In the genomic region with DNA sequence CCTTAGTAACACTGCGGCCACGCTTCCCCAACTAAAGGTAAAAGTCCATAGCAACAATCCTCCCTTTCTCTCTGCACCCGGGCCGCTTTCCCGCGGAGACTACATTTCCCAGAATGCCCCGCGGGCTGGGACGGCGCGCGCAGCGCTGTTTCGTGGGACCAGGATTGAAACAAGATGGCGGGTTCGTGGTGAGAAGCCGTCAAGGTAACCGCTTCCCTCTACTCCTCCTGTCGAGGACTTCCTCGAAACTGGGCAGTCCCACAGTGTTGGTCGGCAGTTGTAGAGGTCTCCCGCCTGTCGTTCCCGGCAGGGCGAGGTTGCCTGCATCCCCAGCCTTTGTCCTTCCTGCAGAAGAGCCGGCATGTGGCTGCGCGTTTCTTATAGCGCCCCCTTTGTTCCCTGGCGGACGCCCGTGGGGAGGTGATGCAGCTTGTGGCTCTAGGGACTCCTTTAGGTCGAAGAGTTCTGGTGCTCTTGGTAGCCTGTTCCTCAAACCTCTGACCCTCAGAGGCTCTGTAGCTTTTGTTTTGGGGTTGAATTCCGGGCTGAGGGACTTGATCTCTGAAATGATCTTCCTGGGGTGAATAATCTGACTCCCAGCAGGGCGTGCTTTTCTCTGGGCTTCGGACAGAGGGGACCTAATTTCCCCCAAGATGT, we compare ENCODE assay signal across 1 cellular context.
TF ChIP-seq lines count a peak whose summit lies in the region.

Gene MRPL42 (plus strand): TSS at position 164 of the 657 bp plus-strand sequence. CDS start 1,772 bp downstream, outside the sequence.

TF ChIP-seq in HepG2, 621 proteins besides CTCF, POLR2A, EP300 and RAD21 (continued from another document and continues in another):
- TF ChIP-seq, protein P1, sequence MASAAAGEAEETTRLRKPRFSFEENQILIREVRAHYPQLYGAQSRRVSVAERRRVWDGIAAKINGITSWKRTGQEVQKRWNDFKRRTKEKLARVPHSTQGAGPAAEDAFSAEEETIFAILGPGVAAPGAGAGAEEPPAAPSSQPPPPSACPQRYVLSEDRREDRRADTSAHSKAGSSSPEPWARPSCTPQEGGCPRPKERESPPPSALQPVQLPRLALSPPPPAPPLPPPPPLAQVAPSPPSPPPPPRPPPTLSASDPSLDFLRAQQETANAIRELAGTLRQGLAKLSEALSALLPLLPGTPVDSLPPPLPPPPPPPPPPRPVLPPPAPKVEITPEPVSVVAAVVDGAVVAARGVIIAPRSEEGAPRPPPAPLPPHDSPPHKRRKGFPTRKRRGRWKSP (CRISPR knock-in tag; IDR thresholded peaks at IDR 0.05), result 0 out of 2 replicates have a peak, but pooled peaks have one; percentile 61
- TF ChIP-seq, protein P2, sequence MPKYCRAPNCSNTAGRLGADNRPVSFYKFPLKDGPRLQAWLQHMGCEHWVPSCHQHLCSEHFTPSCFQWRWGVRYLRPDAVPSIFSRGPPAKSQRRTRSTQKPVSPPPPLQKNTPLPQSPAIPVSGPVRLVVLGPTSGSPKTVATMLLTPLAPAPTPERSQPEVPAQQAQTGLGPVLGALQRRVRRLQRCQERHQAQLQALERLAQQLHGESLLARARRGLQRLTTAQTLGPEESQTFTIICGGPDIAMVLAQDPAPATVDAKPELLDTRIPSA (CRISPR knock-in tag; IDR thresholded peaks at IDR 0.05; ENCODE audit: borderline replicate concordance), result peak; percentile 57; the same call in 1 of the 2 replicates
- TF ChIP-seq SYNCRIP (IDR thresholded peaks at IDR 0.05; ENCODE audit: insufficient read depth, low read depth, low read length) (no peak), ZBTB40 (IDR thresholded peaks at IDR 0.05) (no peak), ZBTB40 (CRISPR knock-in tag; IDR thresholded peaks at IDR 0.05) (peak; percentile 81), SUZ12 (IDR thresholded peaks at IDR 0.05; ENCODE audit: low read depth, low read length) (peak; percentile 78), FOXK2 (IDR thresholded peaks at IDR 0.05) (0 out of 2 replicates have a peak, but pooled peaks have one; percentile 22), CREB1 (IDR thresholded peaks at IDR 0.05) (no peak), CREB1 (CRISPR knock-in tag; IDR thresholded peaks at IDR 0.05) (peak; percentile 67), TCF7 (IDR thresholded peaks at IDR 0.05; ENCODE audit: low read depth) (no peak), FOXO1 (CRISPR knock-in tag; IDR thresholded peaks at IDR 0.05) (peak; percentile 52; the same call in 1 of the 2 replicates), ATF1 (CRISPR knock-in tag; IDR thresholded peaks at IDR 0.05) (peak; percentile 68), FOXJ3 (CRISPR knock-in tag; IDR thresholded peaks at IDR 0.05; ENCODE audit: borderline replicate concordance) (peak; percentile 56; the same call in 1 of the 2 replicates), FOXA3 (CRISPR knock-in tag; IDR thresholded peaks at IDR 0.05) (peak; percentile 34; the same call in 1 of the 2 replicates), BORCS8-MEF2B (CRISPR knock-in tag; IDR thresholded peaks at IDR 0.05) (peak; percentile 87), REL (CRISPR knock-in tag; conservative IDR thresholded peaks at IDR 0.05) (no peak), NFKB2 (CRISPR knock-in tag; IDR thresholded peaks at IDR 0.05; ENCODE audit: borderline replicate concordance) (peak; percentile 69; the same call in 1 of the 2 replicates), HDAC2 (CRISPR knock-in tag; IDR thresholded peaks at IDR 0.05) (peak; percentile 55), ZNF263 (CRISPR knock-in tag; IDR thresholded peaks at IDR 0.05) (peak; percentile 67), ZNF557 (CRISPR knock-in tag; IDR thresholded peaks at IDR 0.05) (no peak), ZMYM3 (CRISPR knock-in tag; IDR thresholded peaks at IDR 0.05) (peak; percentile 72; the same call in 1 of the 2 replicates)
- TF ChIP-seq, protein P3, sequence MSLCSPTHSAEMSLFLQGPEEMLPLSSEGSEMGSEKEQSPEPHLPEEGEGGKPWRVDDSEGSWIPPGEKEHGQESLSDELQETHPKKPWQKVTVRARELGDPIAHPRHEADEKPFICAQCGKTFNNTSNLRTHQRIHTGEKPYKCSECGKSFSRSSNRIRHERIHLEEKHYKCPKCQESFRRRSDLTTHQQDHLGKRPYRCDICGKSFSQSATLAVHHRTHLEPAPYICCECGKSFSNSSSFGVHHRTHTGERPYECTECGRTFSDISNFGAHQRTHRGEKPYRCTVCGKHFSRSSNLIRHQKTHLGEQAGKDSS (CRISPR knock-in tag; IDR thresholded peaks at IDR 0.05; ENCODE audit: borderline replicate concordance, low read depth), result peak; percentile 84; the same call in 1 of the 2 replicates
- TF ChIP-seq, protein P4, sequence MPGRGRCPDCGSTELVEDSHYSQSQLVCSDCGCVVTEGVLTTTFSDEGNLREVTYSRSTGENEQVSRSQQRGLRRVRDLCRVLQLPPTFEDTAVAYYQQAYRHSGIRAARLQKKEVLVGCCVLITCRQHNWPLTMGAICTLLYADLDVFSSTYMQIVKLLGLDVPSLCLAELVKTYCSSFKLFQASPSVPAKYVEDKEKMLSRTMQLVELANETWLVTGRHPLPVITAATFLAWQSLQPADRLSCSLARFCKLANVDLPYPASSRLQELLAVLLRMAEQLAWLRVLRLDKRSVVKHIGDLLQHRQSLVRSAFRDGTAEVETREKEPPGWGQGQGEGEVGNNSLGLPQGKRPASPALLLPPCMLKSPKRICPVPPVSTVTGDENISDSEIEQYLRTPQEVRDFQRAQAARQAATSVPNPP (CRISPR knock-in tag; IDR thresholded peaks at IDR 0.05), result no peak
- TF ChIP-seq, protein P5, sequence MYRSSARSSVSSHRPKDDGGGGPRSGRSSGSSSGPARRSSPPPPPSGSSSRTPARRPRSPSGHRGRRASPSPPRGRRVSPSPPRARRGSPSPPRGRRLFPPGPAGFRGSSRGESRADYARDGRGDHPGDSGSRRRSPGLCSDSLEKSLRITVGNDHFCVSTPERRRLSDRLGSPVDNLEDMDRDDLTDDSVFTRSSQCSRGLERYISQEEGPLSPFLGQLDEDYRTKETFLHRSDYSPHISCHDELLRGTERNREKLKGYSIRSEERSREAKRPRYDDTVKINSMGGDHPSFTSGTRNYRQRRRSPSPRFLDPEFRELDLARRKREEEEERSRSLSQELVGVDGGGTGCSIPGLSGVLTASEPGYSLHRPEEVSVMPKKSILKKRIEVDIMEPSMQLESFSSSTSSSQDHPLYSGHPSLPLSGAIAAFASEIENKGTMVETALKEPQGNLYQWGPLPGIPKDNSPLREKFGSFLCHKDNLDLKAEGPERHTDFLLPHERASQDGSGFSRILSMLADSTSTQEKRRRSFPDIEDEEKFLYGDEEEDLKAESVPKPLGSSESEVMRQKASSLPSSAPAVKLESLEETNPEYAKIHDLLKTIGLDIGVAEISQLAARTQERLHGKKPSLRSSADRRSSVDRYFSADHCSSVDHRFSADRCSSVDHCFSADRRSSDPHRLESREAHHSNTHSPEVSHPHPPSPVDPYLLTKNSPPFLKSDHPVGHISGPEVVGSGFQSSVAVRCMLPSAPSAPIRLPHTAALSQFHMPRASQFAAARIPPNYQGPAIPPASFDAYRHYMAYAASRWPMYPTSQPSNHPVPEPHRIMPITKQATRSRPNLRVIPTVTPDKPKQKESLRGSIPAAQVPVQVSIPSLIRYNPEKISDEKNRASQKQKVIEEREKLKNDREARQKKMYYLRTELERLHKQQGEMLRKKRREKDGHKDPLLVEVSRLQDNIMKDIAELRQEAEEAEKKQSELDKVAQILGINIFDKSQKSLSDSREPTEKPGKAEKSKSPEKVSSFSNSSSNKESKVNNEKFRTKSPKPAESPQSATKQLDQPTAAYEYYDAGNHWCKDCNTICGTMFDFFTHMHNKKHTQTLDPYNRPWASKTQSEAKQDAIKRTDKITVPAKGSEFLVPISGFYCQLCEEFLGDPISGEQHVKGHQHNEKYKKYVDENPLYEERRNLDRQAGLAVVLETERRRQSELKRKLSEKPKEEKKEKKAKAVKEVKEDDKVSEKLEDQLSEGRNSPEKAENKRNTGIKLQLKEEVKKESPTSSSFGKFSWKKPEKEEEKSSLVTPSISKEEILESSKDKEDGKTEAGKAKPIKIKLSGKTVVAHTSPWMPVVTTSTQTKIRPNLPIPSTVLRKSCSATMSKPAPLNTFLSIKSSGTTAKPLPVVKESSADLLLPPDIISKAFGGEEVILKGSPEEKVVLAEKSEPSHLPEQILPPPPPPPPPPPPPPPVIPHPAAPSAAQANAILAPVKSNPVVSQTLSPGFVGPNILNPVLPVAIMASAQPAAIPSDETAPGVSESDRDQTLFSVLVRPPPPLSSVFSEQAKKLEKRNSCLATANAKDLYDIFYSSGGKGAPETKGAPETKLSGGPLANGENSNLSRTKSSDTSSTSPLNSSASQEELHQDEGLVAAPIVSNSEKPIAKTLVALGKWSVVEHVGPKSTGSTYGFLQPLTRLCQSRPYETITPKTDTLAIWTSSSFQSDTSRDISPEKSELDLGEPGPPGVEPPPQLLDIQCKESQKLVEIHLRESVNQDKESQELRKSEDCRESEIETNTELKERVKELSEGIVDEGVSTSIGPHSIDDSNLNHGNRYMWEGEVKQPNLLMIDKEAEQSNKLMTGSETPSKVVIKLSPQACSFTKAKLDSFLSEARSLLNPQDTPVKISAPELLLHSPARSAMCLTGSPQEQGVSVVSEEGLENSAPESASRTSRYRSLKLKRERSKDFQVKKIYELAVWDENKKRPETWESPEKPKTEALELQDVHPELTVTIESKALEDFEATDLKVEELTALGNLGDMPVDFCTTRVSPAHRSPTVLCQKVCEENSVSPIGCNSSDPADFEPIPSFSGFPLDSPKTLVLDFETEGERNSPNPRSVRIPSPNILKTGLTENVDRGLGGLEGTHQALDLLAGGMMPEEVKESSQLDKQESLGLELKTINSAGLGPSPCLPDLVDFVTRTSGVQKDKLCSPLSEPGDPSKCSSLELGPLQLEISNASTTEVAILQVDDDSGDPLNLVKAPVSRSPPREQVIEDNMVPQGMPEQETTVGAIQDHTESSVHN (CRISPR knock-in tag; IDR thresholded peaks at IDR 0.05), result 0 out of 2 replicates have a peak, but pooled peaks have one; percentile 19
- TF ChIP-seq, protein P6, sequence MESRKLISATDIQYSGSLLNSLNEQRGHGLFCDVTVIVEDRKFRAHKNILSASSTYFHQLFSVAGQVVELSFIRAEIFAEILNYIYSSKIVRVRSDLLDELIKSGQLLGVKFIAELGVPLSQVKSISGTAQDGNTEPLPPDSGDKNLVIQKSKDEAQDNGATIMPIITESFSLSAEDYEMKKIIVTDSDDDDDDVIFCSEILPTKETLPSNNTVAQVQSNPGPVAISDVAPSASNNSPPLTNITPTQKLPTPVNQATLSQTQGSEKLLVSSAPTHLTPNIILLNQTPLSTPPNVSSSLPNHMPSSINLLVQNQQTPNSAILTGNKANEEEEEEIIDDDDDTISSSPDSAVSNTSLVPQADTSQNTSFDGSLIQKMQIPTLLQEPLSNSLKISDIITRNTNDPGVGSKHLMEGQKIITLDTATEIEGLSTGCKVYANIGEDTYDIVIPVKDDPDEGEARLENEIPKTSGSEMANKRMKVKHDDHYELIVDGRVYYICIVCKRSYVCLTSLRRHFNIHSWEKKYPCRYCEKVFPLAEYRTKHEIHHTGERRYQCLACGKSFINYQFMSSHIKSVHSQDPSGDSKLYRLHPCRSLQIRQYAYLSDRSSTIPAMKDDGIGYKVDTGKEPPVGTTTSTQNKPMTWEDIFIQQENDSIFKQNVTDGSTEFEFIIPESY (CRISPR knock-in tag; IDR thresholded peaks at IDR 0.05), result no peak
